Comparison of ENCODE assay signal across 8 cellular contexts in the genomic region with DNA sequence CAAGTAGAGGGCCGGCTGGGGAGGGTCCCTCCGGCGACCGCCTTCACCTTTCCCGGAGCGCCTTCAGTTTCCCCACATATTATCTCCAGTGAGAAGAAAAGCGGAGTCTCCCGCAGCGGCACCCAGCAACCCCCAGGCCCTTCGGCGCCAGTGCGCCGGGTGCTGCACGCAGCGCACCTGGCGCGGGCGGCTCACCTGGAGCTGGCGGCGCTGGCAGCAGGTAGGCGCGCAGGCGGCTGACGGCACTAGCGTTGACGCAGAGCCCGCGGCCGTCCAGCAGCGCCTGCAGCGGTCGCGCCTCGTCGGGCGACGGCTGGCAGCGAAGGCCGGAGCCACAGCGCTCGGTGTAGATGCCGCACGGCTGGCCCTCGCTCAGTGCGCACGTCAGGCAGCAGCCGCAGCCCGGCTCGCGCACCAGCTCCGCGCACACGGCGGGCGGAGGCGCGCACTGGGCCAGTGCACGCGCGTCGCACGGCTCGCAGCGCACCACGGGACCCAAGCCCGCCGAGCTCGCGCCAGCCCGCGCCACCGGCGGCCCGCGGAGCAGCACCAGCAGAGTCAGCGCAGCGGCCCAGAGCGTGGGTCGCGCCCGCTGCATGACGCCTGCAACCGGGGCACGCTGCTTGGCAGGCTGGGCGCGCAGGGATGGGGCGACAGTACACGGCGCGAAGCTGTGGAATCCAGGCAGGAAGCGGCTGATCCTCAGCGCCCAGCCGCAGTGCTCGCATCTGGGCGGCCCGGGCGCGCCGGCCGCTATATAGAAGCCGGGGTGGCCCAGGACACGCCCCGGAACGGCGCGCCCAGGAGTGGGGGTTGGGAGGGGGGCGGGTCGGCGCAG. TPM values are rescaled to one million over a fixed set of nuclear protein-coding genes. Genes with fewer than 3 reads are reported as not detected.
DNase-seq lines count a peak whose midpoint lies in the region; ATAC-seq, FAIRE-seq and TF ChIP-seq lines count a peak whose summit lies in the region.

Gene IGFBP3, minus strand, starts transcription at position 730 of the 838 bp plus-strand sequence. Its CDS starts 132 bp downstream, at position 598.

- intact Hi-C loops in cardiac septum (cut with DNase I), result loop anchor here (10.0 kb wide), 4 partner anchors 294 to 1014 kb away; no protein-coding TSS in a partner anchor
- intact Hi-C loops in pancreas (cut with DNase I), result loop anchor here in 1 of 3 donors (10.0 kb wide), 1 partner anchor 434 kb away; no protein-coding TSS in a partner anchor
- intact Hi-C loops in CD14-positive monocyte (cut with micrococcal nuclease), result no loop called here

- WGBS in pancreas, 2 donors, result 1% methylated on average over 99 to 109 of the region's 109 CpGs

- H3K4me1 ChIP-seq in pancreas, result peaks cover 0 to 36% (median 11%) of the 10 kb centered on the region in 3 donors

- H3K9me3 ChIP-seq in pancreas, result no peaks in the 10 kb centered on the region

- TF ChIP-seq CTCF in pancreas (IDR thresholded peaks at IDR 0.05) (no peak), CD14-positive monocyte (IDR thresholded peaks at IDR 0.05) (no peak)

- H3K27ac Mint-ChIP-seq in activated naive CD8-positive, alpha-beta T cell treated with anti-CD3 and anti-CD28 coated beads, Interleukin-2, amount 10 ng/mL, durations not matched to agents 7 days and 5 days, result peak within 1 kb of the TSS; percentile 77
- H3K27ac Mint-ChIP-seq in CD14-positive monocyte, result no peak within 1 kb of the TSS

- peaks cover 51% of the 10 kb centered on the region for H3K27me3 Mint-ChIP-seq in activated naive CD8-positive, alpha-beta T cell treated with anti-CD3 and anti-CD28 coated beads, Interleukin-2, amount 10 ng/mL, durations not matched to agents 7 days and 5 days
- H3K27me3 Mint-ChIP-seq in CD14-positive monocyte (ENCODE audit: low read depth in 3 of 3), result peaks cover 53 to 77% (median 64%) of the 10 kb centered on the region in 3 donors

- no peak for FAIRE-seq in pancreas (lab: Jason Lieb, UNC)

- DNase-seq in Daoy (ENCODE audit: low read depth), result peak; percentile 87
- DNase-seq in NCI-H128 (lab: John Stamatoyannopoulos, UW; ENCODE audit: unreplicated experiment), result peak; percentile 35
- DNase-seq in activated naive CD8-positive, alpha-beta T cell treated with anti-CD3 and anti-CD28 coated beads, Interleukin-2, amount 10 ng/mL, durations not matched to agents 7 days and 5 days, result peak; percentile 63
- DNase-seq in cardiac septum (ENCODE audit: low spot score), result no peak
- DNase-seq in pancreas, result peak; percentile 40 to 81 (median 66)
- DNase-seq in NCI-H1694 (lab: John Stamatoyannopoulos, UW), result no peak
- DNase-seq in KBM-7, result no peak
- DNase-seq in CD14-positive monocyte (ENCODE audit: low spot score), result no peak

- H3K4me3 Mint-ChIP-seq in activated naive CD8-positive, alpha-beta T cell treated with anti-CD3 and anti-CD28 coated beads, Interleukin-2, amount 10 ng/mL, durations not matched to agents 7 days and 5 days, result peak within 1 kb of the TSS; percentile 79
- peak within 1 kb of the TSS in 1 of 2 donors; percentile 83 for H3K4me3 Mint-ChIP-seq in CD14-positive monocyte

- no peaks in the 10 kb centered on the region for H3K9me3 Mint-ChIP-seq in activated naive CD8-positive, alpha-beta T cell treated with anti-CD3 and anti-CD28 coated beads, Interleukin-2, amount 10 ng/mL, durations not matched to agents 7 days and 5 days
- H3K9me3 Mint-ChIP-seq in CD14-positive monocyte, result peaks cover 0 to 9% (median 0%) of the 10 kb centered on the region in 7 donors

- H3K36me3 ChIP-seq in pancreas, result no peaks in the 10 kb centered on the region

- H3K4me1 Mint-ChIP-seq in activated naive CD8-positive, alpha-beta T cell treated with anti-CD3 and anti-CD28 coated beads, Interleukin-2, amount 10 ng/mL, durations not matched to agents 7 days and 5 days, result peaks cover 26% of the 10 kb centered on the region
- H3K4me1 Mint-ChIP-seq in CD14-positive monocyte, result peaks cover 4% of the 10 kb centered on the region

- no peak within 1 kb of the TSS for H3K27ac ChIP-seq in pancreas

- in situ Hi-C loops in KBM-7 (cut with MboI; ENCODE audit: low pct_unique_long_range_greater_than_20kb, low sequenced_read_pairs), result loop anchor here (25.0 kb wide), 2 partner anchors 392 to 1167 kb away; no protein-coding TSS in a partner anchor

- H3K36me3 Mint-ChIP-seq in activated naive CD8-positive, alpha-beta T cell treated with anti-CD3 and anti-CD28 coated beads, Interleukin-2, amount 10 ng/mL, durations not matched to agents 7 days and 5 days, result no peaks in the 10 kb centered on the region
- no peaks in the 10 kb centered on the region for H3K36me3 Mint-ChIP-seq in CD14-positive monocyte

- peaks cover 0 to 14% (median 2%) of the 10 kb centered on the region in 4 donors for H3K27me3 ChIP-seq in pancreas

- POLR2A ChIA-PET in activated naive CD8-positive, alpha-beta T cell treated with anti-CD3 and anti-CD28 coated beads, Interleukin-2, amount 10 ng/mL, durations not matched to agents 7 days and 5 days (lab: Charles Lee), result interaction anchor here (2.9 kb wide), 1 partner anchor 20 kb away, joined by 10 read pairs; no protein-coding TSS in a partner anchor

- ATAC-seq in activated naive CD8-positive, alpha-beta T cell treated with anti-CD3 and anti-CD28 coated beads, Interleukin-2, amount 10 ng/mL, durations not matched to agents 7 days and 5 days (ENCODE audit: low read depth), result peak; percentile 59
- peak; percentile 28 to 72 (median 65) for ATAC-seq in pancreas

- H3K4me3 ChIP-seq in pancreas, result peak within 1 kb of the TSS; percentile 22 to 45 (median 32)

RNA-seq across cellular contexts. Expression of gene IGFBP3, which starts in this region (rescaled TPM):
- total RNA-seq in Daoy (2014; rRNA removed; shearing (Covaris generic)), result 201 and 265 TPM in 2 replicates
- total RNA-seq in activated naive CD8-positive, alpha-beta T cell treated with anti-CD3 and anti-CD28 coated beads, Interleukin-2, amount 10 ng/mL, durations not matched to agents 7 days and 5 days, result 10 to 100 TPM in 1 of 2 experiments, 1 to 10 TPM in 1; 7.8 to 12.5 TPM
- total RNA-seq in cardiac septum, result 98.7 TPM
- total RNA-seq in pancreas, result 10 to 100 TPM in 3 of 6 donors, 1 to 10 TPM in 3; 4.6 to 21.9 (median 10.5) TPM
- polyA plus RNA-seq in pancreas, result 10 to 100 TPM; 13.1 to 27.3 TPM
- polyA plus RNA-seq in CD14-positive monocyte, result under 1 TPM in 1 of 2 donors, not detected in 1; 0.06 TPM

Comparison
In these comparisons a context has a peak if more than half of its experiments do, and no peak if none do; other contexts are left out.
1. RNA of gene IGFBP3 (polyA plus RNA-seq): 13.1 to 27.3 TPM in pancreas; 0.06 TPM in CD14-positive monocyte; every median in the first group is over 10 times any median in the second.
2. DNase-seq: peak in Daoy (single experiment), NCI-H128 (single experiment), activated naive CD8-positive, alpha-beta T cell treated with anti-CD3 and anti-CD28 coated beads, Interleukin-2, amount 10 ng/mL, durations not matched to agents 7 days and 5 days (single experiment) and pancreas (6 of 6); none in cardiac septum (single experiment), NCI-H1694 (single experiment), KBM-7 (single experiment) and CD14-positive monocyte (single experiment).